1 cellular context compared by ENCODE assay signal in genomic region chr14:102462391-102462790, GRCh38.
TF ChIP-seq lines count a peak whose summit lies in the region.

No MANE protein-coding gene starts in this region.

TF ChIP-seq in HepG2, 621 proteins besides CTCF, POLR2A, EP300 and RAD21 (continued from another document):
- TF ChIP-seq ZNF142 (CRISPR knock-in tag; IDR thresholded peaks at IDR 0.05) (no peak), ZFP62 (CRISPR knock-in tag; IDR thresholded peaks at IDR 0.05) (no peak), ZNF678 (CRISPR knock-in tag; IDR thresholded peaks at IDR 0.05) (no peak), ZC3H13 (CRISPR knock-in tag; IDR thresholded peaks at IDR 0.05) (no peak)
TF ChIP-seq in HepG2: peak in this region for 0.
